1 cellular context compared by ENCODE assay signal in genomic region chr6:122628714-122629113, GRCh38.
TF ChIP-seq lines count a peak whose summit lies in the region.

No MANE protein-coding gene starts in this region.

TF ChIP-seq in WTC11, 78 proteins besides CTCF, POLR2A, EP300 and RAD21 (continued from another document):
- no peak for TF ChIP-seq USF2 (CRISPR knock-in tag; IDR thresholded peaks at IDR 0.05)
- TF ChIP-seq ZMAT4 (CRISPR knock-in tag; IDR thresholded peaks at IDR 0.05), result no peak
- no peak for TF ChIP-seq ZNF425 (CRISPR knock-in tag; conservative IDR thresholded peaks at IDR 0.05)
- no peak for TF ChIP-seq ZNF317 (CRISPR knock-in tag; IDR thresholded peaks at IDR 0.05; ENCODE audit: borderline replicate concordance, low read depth)
- no peak for TF ChIP-seq NR1H2 (CRISPR knock-in tag; IDR thresholded peaks at IDR 0.05)
- no peak for TF ChIP-seq TP53 (CRISPR knock-in tag; IDR thresholded peaks at IDR 0.05)
- no peak for TF ChIP-seq E2F4 (CRISPR knock-in tag; IDR thresholded peaks at IDR 0.05; ENCODE audit: borderline replicate concordance, low read depth)
- TF ChIP-seq FOXJ3 (CRISPR knock-in tag; IDR thresholded peaks at IDR 0.05; ENCODE audit: borderline replicate concordance), result no peak
- no peak for TF ChIP-seq KAT7 (CRISPR knock-in tag; IDR thresholded peaks at IDR 0.05; ENCODE audit: borderline replicate concordance)
